ENCODE assay signal across 1 cellular context in genomic region chr4:184335520-184335919, GRCh38.
TF ChIP-seq lines count a peak whose summit lies in the region.

No MANE protein-coding gene starts in this region.

TF ChIP-seq in IMR-90, 13 proteins besides CTCF, POLR2A, EP300 and RAD21:
- TF ChIP-seq NFE2L2 (IDR thresholded peaks at IDR 0.05; ENCODE audit: low read depth, low read length) (no peak), CEBPB (IDR thresholded peaks at IDR 0.05; ENCODE audit: low read depth, low read length) (no peak), MAFK (IDR thresholded peaks at IDR 0.05; ENCODE audit: low read depth, low read length) (no peak), SMC3 (IDR thresholded peaks at IDR 0.05; ENCODE audit: low read depth, low read length) (no peak), CHD1 (IDR thresholded peaks at IDR 0.05; ENCODE audit: low read depth, low read length) (no peak), RCOR1 (IDR thresholded peaks at IDR 0.05; ENCODE audit: insufficient replicate concordance, low read length) (no peak), FOS (IDR thresholded peaks at IDR 0.05; ENCODE audit: low read depth, low read length) (no peak), MXI1 (IDR thresholded peaks at IDR 0.05; ENCODE audit: borderline replicate concordance, low read depth, low read length) (no peak), BHLHE40 (IDR thresholded peaks at IDR 0.05; ENCODE audit: low read depth, low read length) (no peak), MAZ (IDR thresholded peaks at IDR 0.05; ENCODE audit: borderline replicate concordance, low read depth, low read length) (no peak), RFX5 (IDR thresholded peaks at IDR 0.05; ENCODE audit: low read depth, low read length) (no peak)
- TF ChIP-seq, protein P1, sequence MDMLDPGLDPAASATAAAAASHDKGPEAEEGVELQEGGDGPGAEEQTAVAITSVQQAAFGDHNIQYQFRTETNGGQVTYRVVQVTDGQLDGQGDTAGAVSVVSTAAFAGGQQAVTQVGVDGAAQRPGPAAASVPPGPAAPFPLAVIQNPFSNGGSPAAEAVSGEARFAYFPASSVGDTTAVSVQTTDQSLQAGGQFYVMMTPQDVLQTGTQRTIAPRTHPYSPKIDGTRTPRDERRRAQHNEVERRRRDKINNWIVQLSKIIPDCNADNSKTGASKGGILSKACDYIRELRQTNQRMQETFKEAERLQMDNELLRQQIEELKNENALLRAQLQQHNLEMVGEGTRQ (IDR thresholded peaks at IDR 0.05; ENCODE audit: low read depth, low read length): no peak
